Comparison of ENCODE assay signal across 27 cellular contexts in the genomic region with DNA sequence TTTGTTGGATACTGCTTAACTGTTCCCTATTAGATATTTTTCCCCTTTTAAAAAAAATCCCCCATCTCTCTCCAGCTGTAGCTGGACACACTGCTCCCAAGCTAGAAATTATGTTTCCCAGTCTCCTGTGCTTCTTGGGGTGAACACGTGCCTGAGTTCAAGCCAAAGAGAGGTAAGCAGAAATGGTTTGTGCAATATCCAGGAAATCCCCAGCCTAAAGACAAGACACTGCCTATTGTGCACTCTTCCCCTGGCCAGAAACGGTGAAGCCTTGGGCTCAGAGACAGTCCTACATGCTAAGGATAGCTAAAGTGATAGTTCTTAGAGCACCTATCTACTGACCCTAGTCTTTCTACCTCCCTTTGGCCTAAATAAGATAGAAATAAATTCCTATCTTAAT.
"Had no signal": no experiment of that assay in that cellular context is flagged by ENCODE, and none has a peak within 500 bp of the region (broad histone marks: within the 10 kb centered on the region; RNA-seq: fewer than 3 reads in every experiment).

No MANE protein-coding gene starts in this region.

- H3K4me1 ChIP-seq: colonic mucosa, esophagus squamous epithelium, lower lobe of right lung, parathyroid adenoma, right atrium auricular region, stomach, thyroid gland had no signal

- H3K27me3 Mint-ChIP-seq: dendritic cell treated with granulocyte-macrophage colony-stimulating factor and Interleukin-4, amounts not matched to agents 40 ng/mL and 50 ng/mL, for 4 days had no signal

- ATAC-seq: left ventricle myocardium superior; lower lobe of right lung; natural killer cell; sciatic nerve; stimulated activated effector memory CD8-positive, alpha-beta T cell treated with anti-CD3 and anti-CD28 coated beads, Interleukin-12 subunit alpha, Interleukin-12 subunit beta, amount 100 ng/mL, for 72 hours had no signal

- H3K36me3 Mint-ChIP-seq: immature natural killer cell; memory B cell; stimulated activated effector memory CD8-positive, alpha-beta T cell treated with anti-CD3 and anti-CD28 coated beads, Interleukin-12 subunit alpha, Interleukin-12 subunit beta, amount 100 ng/mL, for 72 hours; type B pancreatic cell had no signal

- H3K27ac Mint-ChIP-seq: dendritic cell treated with granulocyte-macrophage colony-stimulating factor and Interleukin-4, amounts not matched to agents 40 ng/mL and 50 ng/mL, for 4 days; endodermal cell; immature natural killer cell; memory B cell; natural killer cell; progenitor cell of endocrine pancreas; stimulated activated effector memory CD8-positive, alpha-beta T cell treated with anti-CD3 and anti-CD28 coated beads, Interleukin-12 subunit alpha, Interleukin-12 subunit beta, amount 100 ng/mL, for 72 hours; type B pancreatic cell had no signal

- H3K36me3 ChIP-seq: colonic mucosa, esophagus squamous epithelium, lower lobe of right lung, right atrium auricular region, stomach, thyroid gland had no signal

- H3K4me3 Mint-ChIP-seq: dendritic cell treated with granulocyte-macrophage colony-stimulating factor and Interleukin-4, amounts not matched to agents 40 ng/mL and 50 ng/mL, for 4 days; endodermal cell; immature natural killer cell; memory B cell; natural killer cell; stimulated activated effector memory CD8-positive, alpha-beta T cell treated with anti-CD3 and anti-CD28 coated beads, Interleukin-12 subunit alpha, Interleukin-12 subunit beta, amount 100 ng/mL, for 72 hours; type B pancreatic cell had no signal

- H3K4me3 ChIP-seq: colonic mucosa, esophagus squamous epithelium, lower lobe of right lung, right atrium auricular region, smooth muscle cell, stomach, thyroid gland had no signal

- H3K9me3 ChIP-seq: colonic mucosa, esophagus squamous epithelium, lower lobe of right lung, right atrium auricular region, stomach, thyroid gland had no signal

- H3K4me1 Mint-ChIP-seq: immature natural killer cell; natural killer cell; stimulated activated effector memory CD8-positive, alpha-beta T cell treated with anti-CD3 and anti-CD28 coated beads, Interleukin-12 subunit alpha, Interleukin-12 subunit beta, amount 100 ng/mL, for 72 hours had no signal

- H3K27ac ChIP-seq: colonic mucosa, esophagus squamous epithelium, lower lobe of right lung, parathyroid adenoma, right atrium auricular region, stomach, thyroid gland had no signal

- H3K27me3 ChIP-seq: colonic mucosa, esophagus squamous epithelium, right atrium auricular region, stomach, thyroid gland had no signal

- H3K9ac ChIP-seq: parathyroid adenoma had no signal

- DNase-seq: cerebellar nuclear complex; colonic mucosa; effector CD8-positive, alpha-beta T cell; endodermal cell; esophagus squamous epithelium; hypothalamus; immature natural killer cell; left ventricle myocardium superior; lower lobe of right lung; natural killer cell; stimulated activated CD4-positive, alpha-beta T cell treated with anti-CD3 and anti-CD28 coated beads, Interleukin-12 subunit alpha, Interleukin-12 subunit beta, amount 100 ng/mL, for 4 hours; stimulated activated CD4-positive, alpha-beta T cell treated with anti-CD3 and anti-CD28 coated beads, Interleukin-1b, Interleukin-23, amount 100 ng/mL, for 48 hours; stimulated activated CD4-positive, alpha-beta T cell treated with anti-CD3 and anti-CD28 coated beads, Interleukin-4, amount 100 ng/mL, for 1 hour; stimulated activated naive CD4-positive, alpha-beta T cell treated with Interleukin-2 at 50 U/mL for 16 hours; stomach; thyroid gland had no signal

- H3K79me2 ChIP-seq: parathyroid adenoma had no signal

- H2AFZ ChIP-seq: parathyroid adenoma had no signal

- FAIRE-seq: frontal cortex, keratinocyte had no signal
